In genomic region chr18:48100168-48100495, GRCh38 we compare ENCODE assay signal across 2 cellular contexts.
TF ChIP-seq lines count a peak whose summit lies in the region.

No MANE protein-coding gene starts in this region.

TF ChIP-seq in SK-N-SH treated with all-trans-retinoic acid at 6 μM for 48 hours, 23 proteins besides CTCF, POLR2A, EP300 and RAD21 (continued from another document):
- TF ChIP-seq PATZ1 (CRISPR knock-in tag; IDR thresholded peaks at IDR 0.05; ENCODE audit: borderline replicate concordance) (no peak), CSRNP3 (CRISPR knock-in tag; IDR thresholded peaks at IDR 0.05) (no peak), SNAI2 (CRISPR knock-in tag; IDR thresholded peaks at IDR 0.05) (no peak), POU6F1 (CRISPR knock-in tag; IDR thresholded peaks at IDR 0.05; ENCODE audit: borderline replicate concordance, low read depth) (no peak), CREB5 (CRISPR knock-in tag; IDR thresholded peaks at IDR 0.05; ENCODE audit: low read depth) (no peak), ZC3H10 (CRISPR knock-in tag; IDR thresholded peaks at IDR 0.05) (no peak), ISL1 (CRISPR knock-in tag; IDR thresholded peaks at IDR 0.05) (no peak), TSHZ2 (CRISPR knock-in tag; IDR thresholded peaks at IDR 0.05) (no peak), PPARA (CRISPR knock-in tag; IDR thresholded peaks at IDR 0.05; ENCODE audit: borderline replicate concordance) (no peak), BACH2 (CRISPR knock-in tag; IDR thresholded peaks at IDR 0.05; ENCODE audit: borderline replicate concordance) (no peak)

TF ChIP-seq in WTC11, 78 proteins besides CTCF, POLR2A, EP300 and RAD21 (continued from another document):
- TF ChIP-seq AFF4 (CRISPR knock-in tag; IDR thresholded peaks at IDR 0.05; ENCODE audit: borderline replicate concordance), result no peak
- no peak for TF ChIP-seq PRDM15 (CRISPR knock-in tag; IDR thresholded peaks at IDR 0.05)
- no peak for TF ChIP-seq ZNF396 (CRISPR knock-in tag; IDR thresholded peaks at IDR 0.05; ENCODE audit: borderline replicate concordance)
